Comparison of ENCODE assay signal across 8 cellular contexts in genomic region chr17:40303009-40303657, GRCh38. TPM values are rescaled to one million over a fixed set of nuclear protein-coding genes. Genes with fewer than 3 reads are reported as not detected.
DNase-seq lines count a peak whose midpoint lies in the region; ATAC-seq and TF ChIP-seq lines count a peak whose summit lies in the region.

No MANE protein-coding gene starts in this region.

- H3K27me3 ChIP-seq in AG04450 (ENCODE audit: control insufficient read depth, insufficient read depth, low read length) (no peaks in the 10 kb centered on the region), osteoblast (ENCODE audit: insufficient read depth, low read length) (no peaks in the 10 kb centered on the region)

- H3K4me1 Mint-ChIP-seq in T-helper 2 cell treated with Interferon-gamma antibody and Interleukin-4, amounts not matched to agents 5 μg/mL and 100 μg/mL, for 36 hours (ENCODE audit: low read depth) = peaks cover 10% of the 10 kb centered on the region

- no peak for ATAC-seq in HG02970 (IDR thresholded peaks at IDR 0.05; ENCODE audit: low FRiP score, unreplicated experiment)

- peak overlapping the region; percentile 70 for H3K4me2 ChIP-seq in osteoblast (ENCODE audit: insufficient read depth, low read length)

- POLR2A ChIA-PET in AG04450 (lab: Yijun Ruan, JAX) = interaction anchor here (0.6 to 1.4 kb wide), 3 partner anchors 11 to 112 kb away, joined by 4 to 5 read pairs (median 5); no protein-coding TSS in a partner anchor

- H3K27ac ChIP-seq in AG04450 (ENCODE audit: low read depth, low read length) = no peak overlapping the region
- peak overlapping the region; percentile 94 for H3K27ac ChIP-seq in osteoblast (ENCODE audit: low read depth, low read length)

- H3K9me3 ChIP-seq in AG04450 (ENCODE audit: control insufficient read depth, insufficient read depth, low read length) (no peaks in the 10 kb centered on the region), osteoblast (ENCODE audit: low read depth, low read length) (no peaks in the 10 kb centered on the region)

- H3K36me3 ChIP-seq in osteoblast (ENCODE audit: insufficient read depth, low read length) = peaks cover 10% of the 10 kb centered on the region

- TF ChIP-seq CTCF in AG04450 (IDR thresholded peaks at IDR 0.05; ENCODE audit: low read depth, low read length) = peak; percentile 73
- peak; percentile 40; the same call in 1 of the 2 replicates for TF ChIP-seq CTCF in WI38 (IDR thresholded peaks at IDR 0.05; ENCODE audit: low read depth, low read length)
- TF ChIP-seq CTCF in fibroblast of pulmonary artery (IDR thresholded peaks at IDR 0.05; ENCODE audit: low read length, missing control alignments) = peak; percentile 72
- peak; percentile 85 for TF ChIP-seq CTCF in osteoblast (IDR thresholded peaks at IDR 0.05; ENCODE audit: extremely low read depth, low read depth, low read length)

- H3K4me3 Mint-ChIP-seq in T-helper 2 cell treated with Interferon-gamma antibody and Interleukin-4, amounts not matched to agents 5 μg/mL and 100 μg/mL, for 36 hours = no peak overlapping the region

- H2AFZ ChIP-seq in osteoblast (ENCODE audit: low read length) = no peak overlapping the region

- peaks cover 48% of the 10 kb centered on the region for H3K36me3 Mint-ChIP-seq in T-helper 2 cell treated with Interferon-gamma antibody and Interleukin-4, amounts not matched to agents 5 μg/mL and 100 μg/mL, for 36 hours (ENCODE audit: low read depth)

- H3K27ac Mint-ChIP-seq in T-helper 2 cell treated with Interferon-gamma antibody and Interleukin-4, amounts not matched to agents 5 μg/mL and 100 μg/mL, for 36 hours = no peak overlapping the region

- H3K4me3 ChIP-seq in AG04450 (ENCODE audit: low read depth, low read length) (no peak overlapping the region), WI38 (ENCODE audit: low read depth, low read length) (no peak overlapping the region), fibroblast of pulmonary artery (replicated peaks; ENCODE audit: low read depth, low read length) (no peak overlapping the region), osteoblast (ENCODE audit: insufficient read depth, low read length) (no peak overlapping the region)

- no peaks in the 10 kb centered on the region for H3K9me3 Mint-ChIP-seq in T-helper 2 cell treated with Interferon-gamma antibody and Interleukin-4, amounts not matched to agents 5 μg/mL and 100 μg/mL, for 36 hours

- no peaks in the 10 kb centered on the region for H3K27me3 Mint-ChIP-seq in T-helper 2 cell treated with Interferon-gamma antibody and Interleukin-4, amounts not matched to agents 5 μg/mL and 100 μg/mL, for 36 hours (ENCODE audit: low read depth)

- no peaks in the 10 kb centered on the region for H4K20me1 ChIP-seq in osteoblast (ENCODE audit: insufficient read depth, low read length)

- no peaks in the 10 kb centered on the region for H3K79me2 ChIP-seq in osteoblast (ENCODE audit: insufficient read depth, low read length)

- H3K4me1 ChIP-seq in osteoblast (ENCODE audit: insufficient read depth, low read length) = peaks cover 49% of the 10 kb centered on the region

- peak; percentile 57 for DNase-seq in AG04450 (ENCODE audit: low read depth, low spot score)
- DNase-seq in GF-D8 (lab: John Stamatoyannopoulos, UW) = peak; percentile 49
- DNase-seq in NCI-H2171 treated with DMSO at 0.1 percent for 48 hours (lab: John Stamatoyannopoulos, UW) = peak; percentile 75
- peak; percentile 83 for DNase-seq in fibroblast of pulmonary artery (ENCODE audit: low read depth)
- DNase-seq in osteoblast (ENCODE audit: insufficient read length, low spot score, missing footprints) = peak; percentile 78
- DNase-seq in T-helper 2 cell treated with Interferon-gamma antibody and Interleukin-4, amounts not matched to agents 5 μg/mL and 100 μg/mL, for 36 hours (ENCODE audit: low spot score) = no peak

- CTCF ChIA-PET in AG04450 (lab: Charles Lee) = interaction anchor here (0.6 to 10.0 kb wide), 18 partner anchors 8 to 240 kb away, joined by 3 to 112 read pairs (median 5); no protein-coding TSS in a partner anchor

RNA-seq across cellular contexts. Expression of gene RARA, which starts 5.8 kb away (rescaled TPM):
- polyA plus RNA-seq in AG04450 (2011; rRNA removed) = 4.9 and 7.5 TPM in 2 replicates
- polyA minus RNA-seq in AG04450 (2011; rRNA and poly(A)+ RNA removed) = 9.7 and 10.2 TPM in 2 replicates
- total RNA-seq in osteoblast = 31.1 and 32.4 TPM in 2 replicates

RNA-seq across cellular contexts. Expression of gene CDC6, which starts 15.5 kb away (rescaled TPM):
- polyA plus RNA-seq in AG04450 (2011; rRNA removed) = 8.6 and 9.1 TPM in 2 replicates
- 4.9 and 5.8 TPM in 2 replicates for polyA minus RNA-seq in AG04450 (2011; rRNA and poly(A)+ RNA removed)
- total RNA-seq in osteoblast = 5.1 and 8.3 TPM in 2 replicates
